ENCODE assay signal across 8 cellular contexts in genomic region chr17:39209317-39210092, GRCh38. TPM values are rescaled to one million over a fixed set of nuclear protein-coding genes. Genes with fewer than 3 reads are reported as not detected.
DNase-seq lines count a peak whose midpoint lies in the region; ATAC-seq and TF ChIP-seq lines count a peak whose summit lies in the region.

No MANE protein-coding gene starts in this region.

- H3K27ac Mint-ChIP-seq in HFFc6 (peak overlapping the region; percentile 68), WTC11 (no peak overlapping the region)

- TF ChIP-seq CTCF in HFFc6 (IDR thresholded peaks at IDR 0.05) (no peak), WTC11 (IDR thresholded peaks at IDR 0.05) (no peak), breast epithelium (IDR thresholded peaks at IDR 0.05) (no peak)

- no peaks in the 10 kb centered on the region for H3K36me3 ChIP-seq in breast epithelium

- intact Hi-C loops in breast epithelium (cut with DNase I; ENCODE audit: low total_unique reads): no loop called here

- CTCF ChIA-PET in WTC11 (lab: Charles Lee): interaction anchor here (0.8 to 15.9 kb wide), 11 partner anchors 9 to 56 kb away, joined by 3 to 626 read pairs (median 13); partner anchors contain the start of genes CACNB1 and STAC2

- no peaks in the 10 kb centered on the region for H3K27me3 ChIP-seq in breast epithelium

- H3K4me1 ChIP-seq in breast epithelium: peaks cover 9 to 36% of the 10 kb centered on the region in 2 donors

- H3K9me3 Mint-ChIP-seq in HFFc6: no peaks in the 10 kb centered on the region
- H3K9me3 Mint-ChIP-seq in WTC11: no peaks in the 10 kb centered on the region

- no peaks in the 10 kb centered on the region for H3K9me3 ChIP-seq in breast epithelium

- H3K36me3 Mint-ChIP-seq in HFFc6 (ENCODE audit: low read depth) (no peaks in the 10 kb centered on the region), WTC11 (peaks cover 8% of the 10 kb centered on the region)

- POLR2A ChIA-PET in WTC11 (lab: Charles Lee): interaction anchor here (0.8 to 1.5 kb wide), 3 partner anchors 8 to 35 kb away, joined by 3 to 7 read pairs (median 5); partner anchors contain the start of gene RPL19

- peak overlapping the region; percentile 35 to 61 (median 36) for H3K4me3 ChIP-seq in breast epithelium

- peak overlapping the region; percentile 88 to 89 for H3K27ac ChIP-seq in breast epithelium

- H3K4me3 Mint-ChIP-seq in HFFc6 (peak overlapping the region; percentile 75), WTC11 (peak overlapping the region; percentile 64)

- DNase-seq in HFFc6 (peak; percentile 49), WTC11 (ENCODE audit: low spot score) (peak; percentile 61), breast epithelium (ENCODE audit: low spot score in 2 of 2) (peak in 1 of 2 donors; percentile 89), kidney tubule cell (ENCODE audit: low spot score) (peak; percentile 39), NCI-H2196 treated with DMSO at 0.1 percent for 48 hours (lab: John Stamatoyannopoulos, UW; ENCODE audit: unreplicated experiment) (no peak), NCI-H1105 (lab: John Stamatoyannopoulos, UW) (no peak)
- DNase-seq in stimulated activated CD4-positive, alpha-beta T cell treated with anti-CD3 and anti-CD28 coated beads, Interleukin-15, amount 100 ng/mL, for 24 hours: peak; percentile 79

- H3K27me3 Mint-ChIP-seq in HFFc6 (ENCODE audit: insufficient read depth) (peaks cover 4% of the 10 kb centered on the region; the same call in 1 of the 2 replicates), WTC11 (ENCODE audit: low read depth) (peaks cover 7% of the 10 kb centered on the region)

- ATAC-seq in WTC11 (peak; percentile 8), HG02973 (IDR thresholded peaks at IDR 0.05; ENCODE audit: unreplicated experiment) (no peak)

- TF ChIP-seq POLR2A in breast epithelium (IDR thresholded peaks at IDR 0.05): no peak

- H3K4me1 Mint-ChIP-seq in HFFc6 (ENCODE audit: low read depth) (peaks cover 29% of the 10 kb centered on the region), WTC11 (peaks cover 47% of the 10 kb centered on the region)

TF ChIP-seq in WTC11, 78 proteins besides CTCF, POLR2A, EP300 and RAD21:
- TF ChIP-seq, protein P1, sequence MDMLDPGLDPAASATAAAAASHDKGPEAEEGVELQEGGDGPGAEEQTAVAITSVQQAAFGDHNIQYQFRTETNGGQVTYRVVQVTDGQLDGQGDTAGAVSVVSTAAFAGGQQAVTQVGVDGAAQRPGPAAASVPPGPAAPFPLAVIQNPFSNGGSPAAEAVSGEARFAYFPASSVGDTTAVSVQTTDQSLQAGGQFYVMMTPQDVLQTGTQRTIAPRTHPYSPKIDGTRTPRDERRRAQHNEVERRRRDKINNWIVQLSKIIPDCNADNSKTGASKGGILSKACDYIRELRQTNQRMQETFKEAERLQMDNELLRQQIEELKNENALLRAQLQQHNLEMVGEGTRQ (CRISPR knock-in tag; IDR thresholded peaks at IDR 0.05): peak; percentile 10; the same call in 1 of the 2 replicates
- TF ChIP-seq ATF3 (CRISPR knock-in tag; conservative IDR thresholded peaks at IDR 0.05) (no peak), FOXJ3 (CRISPR knock-in tag; IDR thresholded peaks at IDR 0.05; ENCODE audit: borderline replicate concordance) (no peak), FOXK1 (CRISPR knock-in tag; IDR thresholded peaks at IDR 0.05) (peak; percentile 10; the same call in 1 of the 2 replicates), TCF7 (CRISPR knock-in tag; IDR thresholded peaks at IDR 0.05; ENCODE audit: low read depth) (0 out of 2 replicates have a peak, but pooled peaks have one; percentile 26), SP1 (CRISPR knock-in tag; conservative IDR thresholded peaks at IDR 0.05) (peak; percentile 46; the same call in 1 of the 2 replicates)
- TF ChIP-seq, protein P2, sequence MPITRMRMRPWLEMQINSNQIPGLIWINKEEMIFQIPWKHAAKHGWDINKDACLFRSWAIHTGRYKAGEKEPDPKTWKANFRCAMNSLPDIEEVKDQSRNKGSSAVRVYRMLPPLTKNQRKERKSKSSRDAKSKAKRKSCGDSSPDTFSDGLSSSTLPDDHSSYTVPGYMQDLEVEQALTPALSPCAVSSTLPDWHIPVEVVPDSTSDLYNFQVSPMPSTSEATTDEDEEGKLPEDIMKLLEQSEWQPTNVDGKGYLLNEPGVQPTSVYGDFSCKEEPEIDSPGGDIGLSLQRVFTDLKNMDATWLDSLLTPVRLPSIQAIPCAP (CRISPR knock-in tag; IDR thresholded peaks at IDR 0.05): no peak
- TF ChIP-seq, protein P3, sequence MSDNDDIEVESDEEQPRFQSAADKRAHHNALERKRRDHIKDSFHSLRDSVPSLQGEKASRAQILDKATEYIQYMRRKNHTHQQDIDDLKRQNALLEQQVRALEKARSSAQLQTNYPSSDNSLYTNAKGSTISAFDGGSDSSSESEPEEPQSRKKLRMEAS (CRISPR knock-in tag; IDR thresholded peaks at IDR 0.05): peak; percentile 10; the same call in 1 of the 2 replicates

RNA-seq across cellular contexts. Expression of gene RPL19, which starts 9.4 kb away (rescaled TPM):
- total RNA-seq in HFFc6 (2021; fragmentation: NEBNext Ultra II Directional; extraction: Animal tissue kit (Norgen Biotek cat#: 25700)): 1,000 to 10,000 TPM; 1,574 to 1,911 (median 1,762) TPM
- total RNA-seq in WTC11 (2021) (1,970 to 2,019 TPM (median 2,012 TPM) in 3 replicates), breast epithelium (1,000 to 10,000 TPM; 2,817 to 3,666 (median 3,432) TPM)

RNA-seq across cellular contexts. Expression of gene CACNB1, which starts 12.0 kb away (rescaled TPM):
- 1 to 10 TPM; 5.1 to 7.0 (median 6.1) TPM for total RNA-seq in HFFc6 (2021; fragmentation: NEBNext Ultra II Directional; extraction: Animal tissue kit (Norgen Biotek cat#: 25700))
- total RNA-seq in WTC11 (2021) (11.2 to 17.0 TPM (median 11.9 TPM) in 3 replicates), breast epithelium (10 to 100 TPM; 12.8 to 21.2 (median 13.9) TPM)

RNA-seq across cellular contexts. Expression of gene STAC2, which starts 16.2 kb away (rescaled TPM):
- total RNA-seq in HFFc6 (2021; fragmentation: NEBNext Ultra II Directional; extraction: Animal tissue kit (Norgen Biotek cat#: 25700)): not detected
- total RNA-seq in WTC11 (2021) (3.9 to 4.2 TPM (median 4.0 TPM) in 3 replicates), breast epithelium (100 to 1,000 TPM in 1 of 3 donors, 10 to 100 TPM in 1, not detected in 1; 26.5 to 121 TPM)

RNA-seq across cellular contexts. Expression of gene ARL5C, which starts 43.5 kb away (rescaled TPM):
- not detected for total RNA-seq in HFFc6 (2021; fragmentation: NEBNext Ultra II Directional; extraction: Animal tissue kit (Norgen Biotek cat#: 25700))
- total RNA-seq in WTC11 (2021): not detected in 3 replicates
- total RNA-seq in breast epithelium: not detected

RNA-seq across cellular contexts. Expression of gene PLXDC1, which starts 58.1 kb away (rescaled TPM):
- total RNA-seq in HFFc6 (2021; fragmentation: NEBNext Ultra II Directional; extraction: Animal tissue kit (Norgen Biotek cat#: 25700)): 1 to 10 TPM in 2 of 6 experiments, under 1 TPM in 4; 0.20 to 2.2 (median 0.69) TPM
- 4.1 to 5.4 TPM (median 4.1 TPM) in 3 replicates for total RNA-seq in WTC11 (2021)
- 10 to 100 TPM; 11.8 to 37.7 (median 23.1) TPM for total RNA-seq in breast epithelium

Comparison
In these comparisons a context has a peak if more than half of its experiments do, and no peak if none do; other contexts are left out.
1. DNase-seq: peak in HFFc6 (single experiment), WTC11 (single experiment), kidney tubule cell (single experiment) and stimulated activated CD4-positive, alpha-beta T cell treated with anti-CD3 and anti-CD28 coated beads, Interleukin-15, amount 100 ng/mL, for 24 hours (single experiment); none in NCI-H2196 treated with DMSO at 0.1 percent for 48 hours (single experiment) and NCI-H1105 (single experiment).